8 cellular contexts compared by ENCODE assay signal in genomic region chr1:26306290-26307221, GRCh38. TPM values are rescaled to one million over a fixed set of nuclear protein-coding genes. Genes with fewer than 3 reads are reported as not detected.
DNase-seq lines count a peak whose midpoint lies in the region; ATAC-seq and TF ChIP-seq lines count a peak whose summit lies in the region.

Gene UBXN11, minus strand, starts transcription at chr1:26306636. Its CDS starts 3,753 bp downstream, at chr1:26302883.

- peak; percentile 96 for DNase-seq in EH (ENCODE audit: low read depth)
- peak; percentile 55 for DNase-seq in GOT3 (lab: John Stamatoyannopoulos, UW)
- peak; percentile 93 for DNase-seq in LHCN-M2 (ENCODE audit: low read depth)
- peak; percentile 94 for DNase-seq in RPMI7951 (ENCODE audit: low read depth)
- DNase-seq in activated T-helper 1 cell treated with Interleukin-2 at 50 U/mL for 16 hours (ENCODE audit: low read depth): peak; percentile 83
- DNase-seq in fibroblast of mammary gland (ENCODE audit: low read depth): peak; percentile 91
- peak; percentile 79 to 97 (median 90) for DNase-seq in naive thymus-derived CD8-positive, alpha-beta T cell
- peak; percentile 91 for DNase-seq in stimulated activated naive B cell treated with anti-CD40 and anti-IgM and Interleukin-4, amounts not matched to agents 10 μg/mL and 1 μg/mL and 100 μg/mL, for 72 hours

- H3K4me3 ChIP-seq in fibroblast of mammary gland (ENCODE audit: control insufficient read depth, low read depth, low read length): peak within 1 kb of the TSS; percentile 89

- peaks cover 20 to 37% (median 33%) of the 10 kb centered on the region in 4 donors for H3K4me1 Mint-ChIP-seq in naive thymus-derived CD8-positive, alpha-beta T cell
- H3K4me1 Mint-ChIP-seq in stimulated activated naive B cell treated with anti-CD40 and anti-IgM and Interleukin-4, amounts not matched to agents 10 μg/mL and 1 μg/mL and 100 μg/mL, for 72 hours: peaks cover 20 to 29% of the 10 kb centered on the region in 2 donors

- H3K27ac Mint-ChIP-seq in naive thymus-derived CD8-positive, alpha-beta T cell: peak within 1 kb of the TSS; percentile 91 to 100 (median 98)
- peak within 1 kb of the TSS; percentile 99 for H3K27ac Mint-ChIP-seq in stimulated activated naive B cell treated with anti-CD40 and anti-IgM and Interleukin-4, amounts not matched to agents 10 μg/mL and 1 μg/mL and 100 μg/mL, for 72 hours

- H3K27me3 Mint-ChIP-seq in naive thymus-derived CD8-positive, alpha-beta T cell: no peaks in the 10 kb centered on the region
- no peaks in the 10 kb centered on the region for H3K27me3 Mint-ChIP-seq in stimulated activated naive B cell treated with anti-CD40 and anti-IgM and Interleukin-4, amounts not matched to agents 10 μg/mL and 1 μg/mL and 100 μg/mL, for 72 hours

- no peaks in the 10 kb centered on the region for H3K9me3 Mint-ChIP-seq in naive thymus-derived CD8-positive, alpha-beta T cell
- H3K9me3 Mint-ChIP-seq in stimulated activated naive B cell treated with anti-CD40 and anti-IgM and Interleukin-4, amounts not matched to agents 10 μg/mL and 1 μg/mL and 100 μg/mL, for 72 hours: no peaks in the 10 kb centered on the region

- TF ChIP-seq CTCF in fibroblast of mammary gland (conservative IDR thresholded peaks at IDR 0.05; ENCODE audit: control insufficient read depth, insufficient read depth, low read depth, low read length): no peak

- peak; percentile 94 to 97 for ATAC-seq in naive thymus-derived CD8-positive, alpha-beta T cell
- peak; percentile 100 for ATAC-seq in stimulated activated naive B cell treated with anti-CD40 and anti-IgM and Interleukin-4, amounts not matched to agents 10 μg/mL and 1 μg/mL and 100 μg/mL, for 72 hours (replicated peaks)

- POLR2A ChIA-PET in naive thymus-derived CD8-positive, alpha-beta T cell (lab: Charles Lee): interaction anchor here (0.6 to 28.3 kb wide), 4 partner anchors 12 to 579 kb away, joined by 3 to 2161 read pairs (median 120); partner anchors contain the start of genes CD52 and SH3BGRL3

- peak within 1 kb of the TSS; percentile 90 to 100 (median 98) for H3K4me3 Mint-ChIP-seq in naive thymus-derived CD8-positive, alpha-beta T cell
- H3K4me3 Mint-ChIP-seq in stimulated activated naive B cell treated with anti-CD40 and anti-IgM and Interleukin-4, amounts not matched to agents 10 μg/mL and 1 μg/mL and 100 μg/mL, for 72 hours: peak within 1 kb of the TSS; percentile 95 to 100

- no peaks in the 10 kb centered on the region for H3K36me3 Mint-ChIP-seq in naive thymus-derived CD8-positive, alpha-beta T cell
- H3K36me3 Mint-ChIP-seq in stimulated activated naive B cell treated with anti-CD40 and anti-IgM and Interleukin-4, amounts not matched to agents 10 μg/mL and 1 μg/mL and 100 μg/mL, for 72 hours: no peaks in the 10 kb centered on the region

RNA-seq across cellular contexts. Expression of gene UBXN11, which starts in this region (rescaled TPM):
- 5.1 and 5.2 TPM in 2 replicates for total RNA-seq in LHCN-M2 (2014; rRNA removed)
- polyA plus RNA-seq in LHCN-M2 (2012): 18.2 TPM
- 4.7 and 5.7 TPM in 2 replicates for total RNA-seq in RPMI7951 (2014; rRNA removed; shearing (Covaris generic))
- 100 to 1,000 TPM; 121 to 129 TPM for total RNA-seq in naive thymus-derived CD8-positive, alpha-beta T cell
- 10 to 100 TPM in 2 of 3 donors, 1 to 10 TPM in 1; 9.1 to 14.7 (median 12.4) TPM for polyA plus RNA-seq in naive thymus-derived CD8-positive, alpha-beta T cell

Comparison
In these comparisons a context has a peak if more than half of its experiments do, and no peak if none do; other contexts are left out.
1. Peak in every context shown above with its lines: DNase-seq, ATAC-seq and H3K4me3 ChIP-seq.
2. RNA of gene UBXN11 (total RNA-seq): 121 to 129 TPM in naive thymus-derived CD8-positive, alpha-beta T cell; 5.1 to 5.2 TPM in LHCN-M2 and 4.7 to 5.7 TPM in RPMI7951; every median in the first group is over 10 times any median in the second.